22 cellular contexts compared by ENCODE assay signal in the genomic region with DNA sequence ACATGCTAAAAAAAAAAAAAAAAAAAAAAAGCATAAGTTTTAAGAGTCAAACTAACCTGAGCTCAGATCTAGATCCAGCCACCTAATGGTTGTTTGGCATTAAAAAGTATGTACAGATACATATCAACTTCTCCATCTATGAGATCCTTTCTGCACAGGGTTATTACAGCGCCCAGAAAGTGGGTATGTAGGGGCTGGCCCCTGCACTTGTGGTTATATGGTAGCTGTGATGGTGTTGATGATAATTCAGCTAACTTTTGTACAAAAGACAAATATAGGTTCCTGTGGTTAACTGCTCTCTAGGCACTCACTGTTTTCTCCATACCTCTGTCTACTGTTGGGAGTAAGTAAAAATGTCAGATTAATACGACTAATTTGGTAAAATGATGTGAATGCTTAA.
DNase-seq lines count a peak whose midpoint lies in the region; ATAC-seq and FAIRE-seq lines count a peak whose summit lies in the region.
"Had no signal": no experiment of that assay in that cellular context is flagged by ENCODE, and none has a peak within 500 bp of the region (broad histone marks: within the 10 kb centered on the region; RNA-seq: fewer than 3 reads in every experiment).

No MANE protein-coding gene starts in this region.

- FAIRE-seq in small intestine (lab: Jason Lieb, UNC): no peak
- FAIRE-seq: G401.6, GM12891, H1 had no signal

- no peak overlapping the region for H3K4me3 ChIP-seq in small intestine (ENCODE audit: low read depth in 1 of 2, low read length in 2 of 2)
- H3K4me3 ChIP-seq: Peyer's patch had no signal

- no peaks in the 10 kb centered on the region for H3K9me3 ChIP-seq in small intestine (ENCODE audit: control insufficient read depth, low read depth)
- H3K9me3 ChIP-seq: Peyer's patch had no signal

- no peaks in the 10 kb centered on the region for H3K9me3 Mint-ChIP-seq in activated T-cell treated with anti-CD3 and anti-CD28 coated beads, Interleukin-2, amount 50 U/mL, for 4 hours
- H3K9me3 Mint-ChIP-seq in central memory CD8-positive, alpha-beta T cell: no peaks in the 10 kb centered on the region

- H3K27me3 Mint-ChIP-seq in activated T-cell treated with anti-CD3 and anti-CD28 coated beads, Interleukin-2, amount 50 U/mL, for 4 hours (ENCODE audit: low read depth): peaks cover 37% of the 10 kb centered on the region
- H3K27me3 Mint-ChIP-seq in central memory CD8-positive, alpha-beta T cell: peaks cover 62% of the 10 kb centered on the region

- H3K4me3 Mint-ChIP-seq in activated T-cell treated with anti-CD3 and anti-CD28 coated beads, Interleukin-2, amount 50 U/mL, for 4 hours: no peak overlapping the region
- H3K4me3 Mint-ChIP-seq in central memory CD8-positive, alpha-beta T cell: no peak overlapping the region

- no peak for DNase-seq in activated T-cell treated with anti-CD3 and anti-CD28 coated beads, Interleukin-2, amount 50 U/mL, for 4 hours
- DNase-seq in activated T-cell treated with anti-CD3 and anti-CD28 coated beads, Interleukin-2, amount 50 U/mL, for 48 hours: no peak
- peak; percentile 20 for DNase-seq in KG1 (lab: John Stamatoyannopoulos, UW)
- DNase-seq in central memory CD8-positive, alpha-beta T cell (ENCODE audit: low spot score in 2 of 2): no peak
- peak; percentile 17 for DNase-seq in small intestine
- DNase-seq in HT-29 (ENCODE audit: low spot score): no peak
- no peak for DNase-seq in NCI-H510A (lab: John Stamatoyannopoulos, UW)
- no peak for DNase-seq in GF-D8 (lab: John Stamatoyannopoulos, UW)
- DNase-seq: COR-L47, DMS53, HCEC 1CT, Kasumi-1, NCI-H1105 treated with DMSO at 0.1 percent for 48 hours, NCI-H2029, NCI-H446 treated with DMSO at 0.1 percent for 48 hours, NCI-H526 treated with DMSO at 0.1 percent for 48 hours, Peyer's patch, SHP77 treated with DMSO at 0.1 percent for 48 hours had no signal

- H3K36me3 Mint-ChIP-seq in activated T-cell treated with anti-CD3 and anti-CD28 coated beads, Interleukin-2, amount 50 U/mL, for 4 hours (ENCODE audit: insufficient read depth): no peaks in the 10 kb centered on the region
- H3K36me3 Mint-ChIP-seq in central memory CD8-positive, alpha-beta T cell (ENCODE audit: insufficient read depth): no peaks in the 10 kb centered on the region

- no peaks in the 10 kb centered on the region for H3K27me3 ChIP-seq in small intestine (ENCODE audit: control insufficient read depth in 2 of 2, insufficient read depth in 2 of 2, low read length in 2 of 2)
- H3K27me3 ChIP-seq: Peyer's patch had no signal

- H3K4me1 ChIP-seq in small intestine (ENCODE audit: control insufficient read depth in 2 of 2, insufficient read depth in 1 of 2, low read depth in 1 of 2, low read length in 1 of 2): no peaks in the 10 kb centered on the region
- H3K4me1 ChIP-seq: Peyer's patch had no signal

- H3K36me3 ChIP-seq in small intestine (ENCODE audit: control insufficient read depth in 2 of 2, insufficient read depth in 2 of 2, low read length in 2 of 2): no peaks in the 10 kb centered on the region
- H3K36me3 ChIP-seq: Peyer's patch had no signal

- ATAC-seq in activated T-cell treated with anti-CD3 and anti-CD28 coated beads, Interleukin-2, amount 50 U/mL, for 4 hours: peak; percentile 30 to 32
- ATAC-seq in central memory CD8-positive, alpha-beta T cell (replicated peaks; ENCODE audit: extremely low read depth, poor library complexity, severe bottlenecking): peak; percentile 43

- no peak overlapping the region for H3K27ac ChIP-seq in small intestine (ENCODE audit: low read depth in 1 of 2, low read length in 1 of 2)
- H3K27ac ChIP-seq: HL-60, Peyer's patch had no signal

- no peak overlapping the region for H3K27ac Mint-ChIP-seq in central memory CD8-positive, alpha-beta T cell (ENCODE audit: low read depth)

- WGBS in small intestine, 3 donors: 62 to 85% (median 77%) methylated on average over 2 of the region's 2 CpGs

- H3K4me1 Mint-ChIP-seq in activated T-cell treated with anti-CD3 and anti-CD28 coated beads, Interleukin-2, amount 50 U/mL, for 4 hours (ENCODE audit: low read depth): peaks cover 15% of the 10 kb centered on the region
- H3K4me1 Mint-ChIP-seq in central memory CD8-positive, alpha-beta T cell: no peaks in the 10 kb centered on the region

Comparison
In these comparisons a context has a peak if more than half of its experiments do, and no peak if none do; other contexts are left out.
1. DNase-seq: peak in KG1 (single experiment) and small intestine (single experiment); none in activated T-cell treated with anti-CD3 and anti-CD28 coated beads, Interleukin-2, amount 50 U/mL, for 4 hours (single experiment), activated T-cell treated with anti-CD3 and anti-CD28 coated beads, Interleukin-2, amount 50 U/mL, for 48 hours (0 of 2), central memory CD8-positive, alpha-beta T cell (0 of 2), HT-29 (single experiment), NCI-H510A (single experiment) and GF-D8 (single experiment).